In the genomic region with DNA sequence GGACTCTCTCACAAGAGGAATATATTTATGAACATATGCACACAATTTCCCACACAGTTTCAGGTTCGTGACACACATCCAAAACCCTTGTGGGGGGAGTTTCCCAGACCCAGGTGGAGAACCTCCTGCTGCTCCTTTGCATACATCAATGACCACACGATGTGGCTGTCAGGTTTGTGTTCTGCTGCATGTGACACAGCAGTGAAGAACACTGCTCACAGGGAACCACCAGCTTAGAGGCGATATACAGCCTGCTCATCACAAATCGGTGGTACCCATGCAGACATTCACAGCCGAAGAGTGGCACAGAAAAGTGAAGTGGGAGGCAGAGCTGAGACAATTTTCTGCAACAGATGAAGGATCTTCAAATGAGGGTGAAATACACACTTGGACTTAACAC, we compare ENCODE assay signal across 10 cellular contexts.
A peak's percentile ranks its signal among the peaks of the same experiment; 100 is the strongest.
DNase-seq lines count a peak whose midpoint lies in the region; ATAC-seq and TF ChIP-seq lines count a peak whose summit lies in the region.
"Had no signal": no experiment of that assay in that cellular context is flagged by ENCODE, and none has a peak within 500 bp of the region (broad histone marks: within the 10 kb centered on the region; RNA-seq: fewer than 3 reads in every experiment).

No MANE protein-coding gene starts in this region.

- H3K36me3 ChIP-seq in upper lobe of right lung, result no peaks in the 10 kb centered on the region

- peaks cover 7% of the 10 kb centered on the region for H3K36me3 Mint-ChIP-seq in chondrocyte (ENCODE audit: low read depth)

- H3K27ac ChIP-seq in upper lobe of right lung, result no peak overlapping the region

- ATAC-seq in activated CD4-positive, CD25-positive, alpha-beta regulatory T cell treated with anti-CD3 and anti-CD28 coated beads, Interleukin-2, amount 50 U/mL, for 24 hours, result peak; percentile 85 to 92
- ATAC-seq in GM21786 (IDR thresholded peaks at IDR 0.05; ENCODE audit: unreplicated experiment) (peak; percentile 89), HG03575 (IDR thresholded peaks at IDR 0.05; ENCODE audit: extremely low read depth, insufficient number of reproducible peaks, low FRiP score, unreplicated experiment) (peak; percentile 62), upper lobe of right lung (no peak)

- no peaks in the 10 kb centered on the region for H3K27me3 ChIP-seq in upper lobe of right lung

- peaks cover 8% of the 10 kb centered on the region for H3K4me1 ChIP-seq in upper lobe of right lung

- no peak for DNase-seq in activated CD4-positive, CD25-positive, alpha-beta regulatory T cell (lab: John Stamatoyannopoulos, UW)
- DNase-seq in stimulated activated CD4-positive, alpha-beta T cell treated with anti-CD3 and anti-CD28 coated beads, Interleukin-2, amount 100 ng/mL, for 48 hours, result peak; percentile 12 to 14
- no peak for DNase-seq in chondrocyte (ENCODE audit: low spot score)
- DNase-seq in upper lobe of right lung, result no peak
- DNase-seq in epidermal melanocyte (ENCODE audit: insufficient read length, low spot score), result no peak
- DNase-seq: 8988T, islet precursor cell had no signal

- no peaks in the 10 kb centered on the region for H3K27me3 Mint-ChIP-seq in chondrocyte (ENCODE audit: low read depth)

- H3K27ac Mint-ChIP-seq in chondrocyte (ENCODE audit: unreplicated experiment), result no peak overlapping the region

- H3K4me3 Mint-ChIP-seq in chondrocyte (ENCODE audit: unreplicated experiment), result no peak overlapping the region

- no peak overlapping the region for H3K4me3 ChIP-seq in upper lobe of right lung

- intact Hi-C loops in upper lobe of right lung (cut with DNase I), result no loop called here

- TF ChIP-seq CTCF in chondrocyte (IDR thresholded peaks at IDR 0.05) (no peak), upper lobe of right lung (IDR thresholded peaks at IDR 0.05) (no peak)

- peaks cover 47% of the 10 kb centered on the region for H3K4me1 Mint-ChIP-seq in chondrocyte (ENCODE audit: low read depth)

- no peaks in the 10 kb centered on the region for H3K9me3 Mint-ChIP-seq in chondrocyte (ENCODE audit: low read depth)

- H3K9me3 ChIP-seq in upper lobe of right lung, result no peaks in the 10 kb centered on the region

Comparison
In these comparisons a context has a peak if more than half of its experiments do, and no peak if none do; other contexts are left out.
1. DNase-seq: peak in stimulated activated CD4-positive, alpha-beta T cell treated with anti-CD3 and anti-CD28 coated beads, Interleukin-2, amount 100 ng/mL, for 48 hours (2 of 2); none in activated CD4-positive, CD25-positive, alpha-beta regulatory T cell (0 of 4), chondrocyte (single experiment), upper lobe of right lung (single experiment) and epidermal melanocyte (single experiment).